ENCODE assay signal across 8 cellular contexts in the genomic region with DNA sequence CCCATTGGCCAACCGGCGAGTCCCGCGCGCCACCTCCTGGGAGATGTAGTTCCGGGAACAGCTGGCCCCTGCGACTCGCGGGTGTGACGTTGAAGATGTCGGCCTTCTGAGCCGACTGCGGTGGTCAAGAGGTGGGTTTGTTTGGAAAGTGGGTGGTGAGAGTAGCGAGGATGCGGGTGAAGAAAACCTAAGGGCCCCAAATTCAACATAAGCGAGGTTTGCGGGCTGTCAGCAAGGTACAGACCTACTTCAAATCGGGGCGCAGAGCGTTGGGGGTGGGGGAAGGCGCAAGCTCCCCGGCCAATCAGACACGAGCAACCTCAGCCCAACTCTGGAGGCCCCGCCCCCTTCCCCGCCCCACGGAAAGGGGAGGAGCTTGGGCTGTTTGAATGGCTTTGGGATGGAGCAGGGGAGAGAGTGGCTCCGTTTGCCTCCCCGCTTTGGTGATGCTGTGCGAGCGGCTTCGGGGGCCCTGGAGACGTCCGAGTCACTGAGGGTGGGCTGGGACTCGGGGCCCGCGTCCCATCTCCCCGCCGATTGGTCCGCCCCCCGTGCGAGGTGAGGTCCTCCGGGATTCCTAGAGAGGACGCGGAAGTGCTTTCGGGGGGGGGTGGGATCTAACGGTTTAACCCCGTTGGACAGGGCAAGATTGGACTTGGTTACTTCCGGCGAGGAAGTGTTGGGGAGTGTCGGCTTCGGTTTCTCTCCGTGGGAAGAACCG. TPM values are rescaled to one million over a fixed set of nuclear protein-coding genes. Genes with fewer than 3 reads are reported as not detected.
DNase-seq lines count a peak whose midpoint lies in the region; ATAC-seq and TF ChIP-seq lines count a peak whose summit lies in the region.

A gene (plus strand): TSS at position 60 of the 721 bp plus-strand sequence. CDS start 1,383 bp downstream, outside the sequence.

- H3K27me3 Mint-ChIP-seq in glutamatergic neuron (ENCODE audit: unreplicated experiment) = peaks cover 7% of the 10 kb centered on the region

- H3K27ac ChIP-seq in osteoblast (ENCODE audit: low read depth, low read length) = peak within 1 kb of the TSS; percentile 98
- H3K27ac ChIP-seq in thoracic aorta = peak within 1 kb of the TSS; percentile 83 to 95

- H3K9me3 Mint-ChIP-seq in activated naive CD4-positive, alpha-beta T cell treated with anti-CD3 and anti-CD28 coated beads, Interleukin-2, amount 50 U/mL, for 72 hours = peaks cover 7% of the 10 kb centered on the region in 2 donors
- peaks cover 4% of the 10 kb centered on the region for H3K9me3 Mint-ChIP-seq in glutamatergic neuron (ENCODE audit: unreplicated experiment)

- peaks cover under 1% of the 10 kb centered on the region for H3K36me3 ChIP-seq in osteoblast (ENCODE audit: insufficient read depth, low read length)
- no peaks in the 10 kb centered on the region for H3K36me3 ChIP-seq in thoracic aorta

- ATAC-seq in HG02610 (IDR thresholded peaks at IDR 0.05; ENCODE audit: unreplicated experiment) (peak; percentile 79), SK-N-SH treated with all-trans-retinoic acid at 6 μM for 48 hours (peak; percentile 80), thoracic aorta (ENCODE audit: insufficient number of reproducible peaks, low FRiP score, low read depth) (peak; percentile 92)
- peak; percentile 83 to 88 for ATAC-seq in activated naive CD4-positive, alpha-beta T cell treated with anti-CD3 and anti-CD28 coated beads, Interleukin-2, amount 50 U/mL, for 72 hours

- TF ChIP-seq CTCF in GM10248 (IDR thresholded peaks at IDR 0.05; ENCODE audit: control extremely low read depth, extremely low read depth, low read depth, missing control alignments) (no peak), glutamatergic neuron (IDR thresholded peaks at IDR 0.05; ENCODE audit: partially characterized antibody, unreplicated experiment) (no peak), osteoblast (IDR thresholded peaks at IDR 0.05; ENCODE audit: extremely low read depth, low read depth, low read length) (no peak), thoracic aorta (IDR thresholded peaks at IDR 0.05) (no peak)

- no peaks in the 10 kb centered on the region for H4K20me1 ChIP-seq in osteoblast (ENCODE audit: insufficient read depth, low read length)

- POLR2A ChIA-PET in GM10248 (lab: Yijun Ruan, JAX) = interaction anchor here (0.6 to 1.5 kb wide), 10 partner anchors 9 to 510 kb away, joined by 3 to 7 read pairs (median 4); a partner anchor contains a TSS

- peak within 1 kb of the TSS; percentile 99 for H2AFZ ChIP-seq in osteoblast (ENCODE audit: low read length)

- H3K4me1 ChIP-seq in osteoblast (ENCODE audit: insufficient read depth, low read length) (peaks cover 15% of the 10 kb centered on the region), thoracic aorta (ENCODE audit: control insufficient read depth in 1 of 2, low read depth in 2 of 2) (peaks cover 26 to 30% of the 10 kb centered on the region in 2 donors)

- H3K27ac Mint-ChIP-seq in activated naive CD4-positive, alpha-beta T cell treated with anti-CD3 and anti-CD28 coated beads, Interleukin-2, amount 50 U/mL, for 72 hours = peak within 1 kb of the TSS; percentile 89 to 99
- peak within 1 kb of the TSS; percentile 99 for H3K27ac Mint-ChIP-seq in glutamatergic neuron (ENCODE audit: unreplicated experiment)

- H3K36me3 Mint-ChIP-seq in activated naive CD4-positive, alpha-beta T cell treated with anti-CD3 and anti-CD28 coated beads, Interleukin-2, amount 50 U/mL, for 72 hours = peaks cover 25 to 35% of the 10 kb centered on the region in 2 donors
- no peaks in the 10 kb centered on the region for H3K36me3 Mint-ChIP-seq in glutamatergic neuron (ENCODE audit: unreplicated experiment)

- H3K4me3 Mint-ChIP-seq in glutamatergic neuron (ENCODE audit: unreplicated experiment) = peak within 1 kb of the TSS; percentile 100

- DNase-seq in GM10248 (ENCODE audit: extremely low spot score) = peak; percentile 96
- DNase-seq in NCI-H1092 treated with DMSO at 0.1 percent for 48 hours (lab: John Stamatoyannopoulos, UW) = peak; percentile 99
- peak; percentile 95 to 97 for DNase-seq in activated naive CD4-positive, alpha-beta T cell treated with anti-CD3 and anti-CD28 coated beads, Interleukin-2, amount 50 U/mL, for 72 hours (ENCODE audit: low spot score in 2 of 2)
- DNase-seq in glutamatergic neuron = peak; percentile 97
- DNase-seq in osteoblast (ENCODE audit: insufficient read length, low spot score, missing footprints) = peak; percentile 98
- DNase-seq in thoracic aorta (ENCODE audit: low spot score) = peak; percentile 83

- CTCF ChIA-PET in GM10248 (lab: Yijun Ruan, JAX) = interaction anchor here (1.0 to 1.3 kb wide), 2 partner anchors 22 to 45 kb away, joined by 3 read pairs; no protein-coding TSS in a partner anchor

- H3K27me3 ChIP-seq in osteoblast (ENCODE audit: insufficient read depth, low read length) (no peaks in the 10 kb centered on the region), thoracic aorta (replicated peaks; ENCODE audit: insufficient read depth) (no peaks in the 10 kb centered on the region)

- peaks cover 12% of the 10 kb centered on the region for H3K4me1 Mint-ChIP-seq in glutamatergic neuron (ENCODE audit: low read depth, unreplicated experiment)

- H3K79me2 ChIP-seq in osteoblast (ENCODE audit: insufficient read depth, low read length) = peaks cover 58% of the 10 kb centered on the region

- H3K9me3 ChIP-seq in osteoblast (ENCODE audit: low read depth, low read length) = no peaks in the 10 kb centered on the region
- H3K9me3 ChIP-seq in thoracic aorta = no peaks in the 10 kb centered on the region

- H3K4me2 ChIP-seq in osteoblast (ENCODE audit: insufficient read depth, low read length) = peak within 1 kb of the TSS; percentile 92

- H3K4me3 ChIP-seq in osteoblast (ENCODE audit: insufficient read depth, low read length) (peak within 1 kb of the TSS; percentile 93), thoracic aorta (peak within 1 kb of the TSS; percentile 77)

TF ChIP-seq in SK-N-SH treated with all-trans-retinoic acid at 6 μM for 48 hours, 23 proteins besides CTCF, POLR2A, EP300 and RAD21:
- TF ChIP-seq ZNF70 (CRISPR knock-in tag; IDR thresholded peaks at IDR 0.05) (0 out of 2 replicates have a peak, but pooled peaks have one; percentile 17), RARB (CRISPR knock-in tag; IDR thresholded peaks at IDR 0.05) (peak; percentile 72), ZNF565 (CRISPR knock-in tag; conservative IDR thresholded peaks at IDR 0.05; ENCODE audit: low read depth) (no peak), GLIS3 (CRISPR knock-in tag; IDR thresholded peaks at IDR 0.05) (peak; percentile 5; the same call in 1 of the 2 replicates), ZC3H10 (CRISPR knock-in tag; IDR thresholded peaks at IDR 0.05) (no peak), ISL1 (CRISPR knock-in tag; IDR thresholded peaks at IDR 0.05) (no peak)
- TF ChIP-seq, protein P1, sequence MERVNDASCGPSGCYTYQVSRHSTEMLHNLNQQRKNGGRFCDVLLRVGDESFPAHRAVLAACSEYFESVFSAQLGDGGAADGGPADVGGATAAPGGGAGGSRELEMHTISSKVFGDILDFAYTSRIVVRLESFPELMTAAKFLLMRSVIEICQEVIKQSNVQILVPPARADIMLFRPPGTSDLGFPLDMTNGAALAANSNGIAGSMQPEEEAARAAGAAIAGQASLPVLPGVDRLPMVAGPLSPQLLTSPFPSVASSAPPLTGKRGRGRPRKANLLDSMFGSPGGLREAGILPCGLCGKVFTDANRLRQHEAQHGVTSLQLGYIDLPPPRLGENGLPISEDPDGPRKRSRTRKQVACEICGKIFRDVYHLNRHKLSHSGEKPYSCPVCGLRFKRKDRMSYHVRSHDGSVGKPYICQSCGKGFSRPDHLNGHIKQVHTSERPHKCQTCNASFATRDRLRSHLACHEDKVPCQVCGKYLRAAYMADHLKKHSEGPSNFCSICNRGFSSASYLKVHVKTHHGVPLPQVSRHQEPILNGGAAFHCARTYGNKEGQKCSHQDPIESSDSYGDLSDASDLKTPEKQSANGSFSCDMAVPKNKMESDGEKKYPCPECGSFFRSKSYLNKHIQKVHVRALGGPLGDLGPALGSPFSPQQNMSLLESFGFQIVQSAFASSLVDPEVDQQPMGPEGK (CRISPR knock-in tag; IDR thresholded peaks at IDR 0.05; ENCODE audit: borderline replicate concordance) = peak; percentile 99

RNA-seq across cellular contexts. Expression of the gene that starts here (rescaled TPM):
- 10 to 100 TPM in 1 of 2 donors, 1 to 10 TPM in 1; 9.6 to 14.0 TPM for total RNA-seq in activated naive CD4-positive, alpha-beta T cell treated with anti-CD3 and anti-CD28 coated beads, Interleukin-2, amount 50 U/mL, for 72 hours
- total RNA-seq in glutamatergic neuron (ENCODE audit: unreplicated experiment) = 18.7 TPM
- total RNA-seq in osteoblast = 12.3 and 12.7 TPM in 2 replicates
- total RNA-seq in thoracic aorta = 10 to 100 TPM in 1 of 2 donors, 1 to 10 TPM in 1; 5.1 to 10.2 TPM

Comparison
In these comparisons a context has a peak if more than half of its experiments do, and no peak if none do; other contexts are left out.
1. Peak in every context shown above with its lines: DNase-seq, ATAC-seq, H3K4me3 ChIP-seq and H3K27ac ChIP-seq.